ENCODE assay signal across 8 cellular contexts in genomic region chr15:70701891-70702568, GRCh38.
DNase-seq lines count a peak whose midpoint lies in the region; ATAC-seq and TF ChIP-seq lines count a peak whose summit lies in the region.

No MANE protein-coding gene starts in this region.

- CTCF ChIA-PET in MCF 10A (lab: Yijun Ruan, JAX) = interaction anchor here (0.5 to 1.2 kb wide), 3 partner anchors 21 to 406 kb away, joined by 3 read pairs; no protein-coding TSS in a partner anchor
- CTCF ChIA-PET in activated naive CD4-positive, alpha-beta T cell treated with anti-CD3 and anti-CD28 coated beads for 36 hours (lab: Charles Lee) = interaction anchor here (1.2 kb wide), 1 partner anchor 21 kb away, joined by 4 read pairs; no protein-coding TSS in a partner anchor

- H3K27ac Mint-ChIP-seq in MCF 10A (ENCODE audit: low read depth, unreplicated experiment) = no peak overlapping the region
- no peak overlapping the region for H3K27ac Mint-ChIP-seq in activated naive CD8-positive, alpha-beta T cell treated with anti-CD3 and anti-CD28 coated beads, Interleukin-2, amount 50 U/mL, for 24 hours
- no peak overlapping the region for H3K27ac Mint-ChIP-seq in activated naive CD4-positive, alpha-beta T cell treated with anti-CD3 and anti-CD28 coated beads for 36 hours

- POLR2A ChIA-PET in MCF 10A (lab: Yijun Ruan, JAX) = interaction anchor here (0.6 to 2.1 kb wide), 8 partner anchors 9 to 1249 kb away, joined by 3 to 8 read pairs (median 4); partner anchors contain the start of genes RPLP1 and UACA

- no peaks in the 10 kb centered on the region for H3K27me3 Mint-ChIP-seq in MCF 10A (ENCODE audit: insufficient read depth, unreplicated experiment)
- H3K27me3 Mint-ChIP-seq in activated naive CD8-positive, alpha-beta T cell treated with anti-CD3 and anti-CD28 coated beads, Interleukin-2, amount 50 U/mL, for 24 hours = peaks cover 11% of the 10 kb centered on the region
- H3K27me3 Mint-ChIP-seq in activated naive CD4-positive, alpha-beta T cell treated with anti-CD3 and anti-CD28 coated beads for 36 hours (ENCODE audit: low read depth) = peaks cover 12% of the 10 kb centered on the region

- intact Hi-C loops in MCF 10A (cut with micrococcal nuclease) = no loop called here
- intact Hi-C loops in activated naive CD4-positive, alpha-beta T cell treated with anti-CD3 and anti-CD28 coated beads for 36 hours (cut with micrococcal nuclease) = no loop called here

- DNase-seq in HT-29 (ENCODE audit: low spot score) = peak; percentile 74
- peak; percentile 37 for DNase-seq in MCF 10A (ENCODE audit: unreplicated experiment)
- peak; percentile 72 for DNase-seq in kidney glomerular epithelial cell (lab: John Stamatoyannopoulos, UW)
- DNase-seq in stromal cell of bone marrow (ENCODE audit: low read depth) = peak; percentile 66
- DNase-seq in NCI-H1694 (lab: John Stamatoyannopoulos, UW) = no peak
- no peak for DNase-seq in superior temporal gyrus (ENCODE audit: extremely low spot score)
- no peak for DNase-seq in activated naive CD8-positive, alpha-beta T cell treated with anti-CD3 and anti-CD28 coated beads, Interleukin-2, amount 50 U/mL, for 24 hours
- no peak for DNase-seq in activated naive CD4-positive, alpha-beta T cell treated with anti-CD3 and anti-CD28 coated beads for 36 hours

- no peak for ATAC-seq in activated naive CD8-positive, alpha-beta T cell treated with anti-CD3 and anti-CD28 coated beads, Interleukin-2, amount 50 U/mL, for 24 hours

- no TSS peak for BruUV-seq in MCF 10A (replicated peaks; lab: Mats Ljungman, UMichigan)

- no peak for TF ChIP-seq CTCF in MCF 10A (IDR thresholded peaks at IDR 0.05; ENCODE audit: unreplicated experiment)

- no peak overlapping the region for H3K4me3 Mint-ChIP-seq in MCF 10A (ENCODE audit: unreplicated experiment)
- no peak overlapping the region for H3K4me3 Mint-ChIP-seq in activated naive CD8-positive, alpha-beta T cell treated with anti-CD3 and anti-CD28 coated beads, Interleukin-2, amount 50 U/mL, for 24 hours
- H3K4me3 Mint-ChIP-seq in activated naive CD4-positive, alpha-beta T cell treated with anti-CD3 and anti-CD28 coated beads for 36 hours = no peak overlapping the region

- H3K9me3 Mint-ChIP-seq in MCF 10A (ENCODE audit: unreplicated experiment) = no peaks in the 10 kb centered on the region
- H3K9me3 Mint-ChIP-seq in activated naive CD8-positive, alpha-beta T cell treated with anti-CD3 and anti-CD28 coated beads, Interleukin-2, amount 50 U/mL, for 24 hours = no peaks in the 10 kb centered on the region
- no peaks in the 10 kb centered on the region for H3K9me3 Mint-ChIP-seq in activated naive CD4-positive, alpha-beta T cell treated with anti-CD3 and anti-CD28 coated beads for 36 hours

- peaks cover 32% of the 10 kb centered on the region for H3K4me1 Mint-ChIP-seq in MCF 10A (ENCODE audit: insufficient read depth, unreplicated experiment)
- H3K4me1 Mint-ChIP-seq in activated naive CD8-positive, alpha-beta T cell treated with anti-CD3 and anti-CD28 coated beads, Interleukin-2, amount 50 U/mL, for 24 hours = no peaks in the 10 kb centered on the region
- no peaks in the 10 kb centered on the region for H3K4me1 Mint-ChIP-seq in activated naive CD4-positive, alpha-beta T cell treated with anti-CD3 and anti-CD28 coated beads for 36 hours (ENCODE audit: low read depth)

- H3K36me3 Mint-ChIP-seq in MCF 10A (ENCODE audit: insufficient read depth, unreplicated experiment) = no peaks in the 10 kb centered on the region
- no peaks in the 10 kb centered on the region for H3K36me3 Mint-ChIP-seq in activated naive CD8-positive, alpha-beta T cell treated with anti-CD3 and anti-CD28 coated beads, Interleukin-2, amount 50 U/mL, for 24 hours (ENCODE audit: low read depth)
- no peaks in the 10 kb centered on the region for H3K36me3 Mint-ChIP-seq in activated naive CD4-positive, alpha-beta T cell treated with anti-CD3 and anti-CD28 coated beads for 36 hours (ENCODE audit: low read depth)

Comparison
In these comparisons a context has a peak if more than half of its experiments do, and no peak if none do; other contexts are left out.
1. DNase-seq: peak in HT-29 (single experiment), MCF 10A (single experiment), kidney glomerular epithelial cell (single experiment) and stromal cell of bone marrow (single experiment); none in NCI-H1694 (single experiment), superior temporal gyrus (single experiment), activated naive CD8-positive, alpha-beta T cell treated with anti-CD3 and anti-CD28 coated beads, Interleukin-2, amount 50 U/mL, for 24 hours (single experiment) and activated naive CD4-positive, alpha-beta T cell treated with anti-CD3 and anti-CD28 coated beads for 36 hours (single experiment).